11 cellular contexts compared by ENCODE assay signal in genomic region chr1:243587823-243588560, GRCh38.
A peak's percentile ranks its signal among the peaks of the same experiment; 100 is the strongest.
DNase-seq lines count a peak whose midpoint lies in the region; ATAC-seq lines count a peak whose summit lies in the region.
"Had no signal": no experiment of that assay in that cellular context is flagged by ENCODE, and none has a peak within 500 bp of the region (broad histone marks: within the 10 kb centered on the region; RNA-seq: fewer than 3 reads in every experiment).

No MANE protein-coding gene starts in this region.

- no peak overlapping the region for H3K27ac ChIP-seq in CD4-positive, alpha-beta memory T cell (ENCODE audit: low read depth, low read length)
- H3K27ac ChIP-seq: left ventricle myocardium inferior had no signal

- peaks cover 68 to 81% of the 10 kb centered on the region in 2 donors for H3K36me3 Mint-ChIP-seq in CD4-positive, alpha-beta memory T cell

- H3K4me1 ChIP-seq in CD4-positive, alpha-beta memory T cell (ENCODE audit: insufficient read depth, low read length) = no peaks in the 10 kb centered on the region
- H3K4me1 ChIP-seq: left ventricle myocardium inferior had no signal

- POLR2A ChIA-PET in CD4-positive, alpha-beta memory T cell (lab: Charles Lee; ENCODE audit: partially characterized antibody) = no interaction called here

- H3K4me3 Mint-ChIP-seq in CD4-positive, alpha-beta memory T cell = no peak overlapping the region

- CTCF ChIA-PET in CD4-positive, alpha-beta memory T cell (lab: Charles Lee; ENCODE audit: partially characterized antibody) = no interaction called here

- no peaks in the 10 kb centered on the region for H3K27me3 ChIP-seq in CD4-positive, alpha-beta memory T cell (ENCODE audit: insufficient read depth, low read length)

- peak; percentile 89 for ATAC-seq in GM19023 (IDR thresholded peaks at IDR 0.05; ENCODE audit: unreplicated experiment)
- peak; percentile 98 for ATAC-seq in HG02610 (IDR thresholded peaks at IDR 0.05; ENCODE audit: unreplicated experiment)
- ATAC-seq in HG03460 (IDR thresholded peaks at IDR 0.05; ENCODE audit: unreplicated experiment) = peak; percentile 94

- no peaks in the 10 kb centered on the region for H3K9me3 ChIP-seq in CD4-positive, alpha-beta memory T cell (ENCODE audit: control insufficient read depth in 1 of 2, low read length in 2 of 2)

- peak overlapping the region in 5 of 7 donors; percentile 5 to 71 (median 37) for H3K27ac Mint-ChIP-seq in CD4-positive, alpha-beta memory T cell

- H3K4me1 Mint-ChIP-seq in CD4-positive, alpha-beta memory T cell = peaks cover 10 to 37% (median 17%) of the 10 kb centered on the region in 4 donors

- peaks cover 4% of the 10 kb centered on the region for H3K36me3 ChIP-seq in CD4-positive, alpha-beta memory T cell (ENCODE audit: insufficient read depth, low read length)

- intact Hi-C loops in CD4-positive, alpha-beta memory T cell (cut with micrococcal nuclease) = no loop called here
- intact Hi-C loops in posterior vena cava (cut with DNase I) = no loop called here

- peaks cover 14 to 48% (median 34%) of the 10 kb centered on the region in 8 donors for H3K9me3 Mint-ChIP-seq in CD4-positive, alpha-beta memory T cell

- H3K27me3 Mint-ChIP-seq in CD4-positive, alpha-beta memory T cell = no peaks in the 10 kb centered on the region

- DNase-seq in CD4-positive, alpha-beta memory T cell = no peak
- DNase-seq in NOMO-1 treated with dmso at 0.1 percent for 144 hours (lab: John Stamatoyannopoulos, UW; ENCODE audit: unreplicated experiment) (no peak), globus pallidus (ENCODE audit: low spot score) (no peak), DMS 273 treated with DMSO at 0.1 percent for 48 hours (lab: John Stamatoyannopoulos, UW) (no peak), posterior vena cava (ENCODE audit: low spot score) (no peak)
- DNase-seq: activated CD4-positive, alpha-beta T cell treated with anti-CD3 and anti-CD28 coated beads for 4 hours; left ventricle myocardium inferior; MV-4-11 had no signal

- H3K4me3 ChIP-seq in CD4-positive, alpha-beta memory T cell (ENCODE audit: low read length in 2 of 2) = no peak overlapping the region
- H3K4me3 ChIP-seq: left ventricle myocardium inferior had no signal
